ENCODE assay signal across 11 cellular contexts in genomic region chr1:36108314-36108713, GRCh38. TPM values are rescaled to one million over a fixed set of nuclear protein-coding genes. Genes with fewer than 3 reads are reported as not detected.
DNase-seq lines count a peak whose midpoint lies in the region; ATAC-seq and TF ChIP-seq lines count a peak whose summit lies in the region.
"Had no signal": no experiment of that assay in that cellular context is flagged by ENCODE, and none has a peak within 500 bp of the region (broad histone marks: within the 10 kb centered on the region; RNA-seq: fewer than 3 reads in every experiment).

No MANE protein-coding gene starts in this region.

- H3K23ac ChIP-seq in neuronal stem cell (ENCODE audit: low read depth, low read length, poor library complexity), result peak overlapping the region; percentile 94

- H4K8ac ChIP-seq in neuronal stem cell (ENCODE audit: low read depth, low read length), result no peak overlapping the region

- WGBS in neuronal stem cell (ENCODE audit: extremely low coverage in 2 of 2, insufficient read length in 2 of 2, insufficient replicate concordance in 1 of 2), 2 donors, result no CpG with 5 or more reads among the region's 14 CpGs

- no peak overlapping the region for H2AK5ac ChIP-seq in neuronal stem cell (ENCODE audit: low read depth, low read length)

- no peaks in the 10 kb centered on the region for H3K27me3 ChIP-seq in CD4-positive, CD25-positive, alpha-beta regulatory T cell (ENCODE audit: control insufficient read depth, insufficient read depth, low read length)
- H3K27me3 ChIP-seq in brain microvascular endothelial cell (replicated peaks) (no peaks in the 10 kb centered on the region), neuronal stem cell (ENCODE audit: control insufficient read depth in 3 of 3, insufficient read depth in 3 of 3, low read depth in 1 of 3, low read length in 3 of 3) (peaks cover 0 to 15% (median 0%) of the 10 kb centered on the region in 3 experiments), lower lobe of right lung (ENCODE audit: low read depth) (no peaks in the 10 kb centered on the region)
- H3K27me3 ChIP-seq: foreskin keratinocyte, MG63, testis had no signal

- no peak overlapping the region for H3K4me3 ChIP-seq in CD4-positive, CD25-positive, alpha-beta regulatory T cell (ENCODE audit: low read depth, low read length)
- no peak overlapping the region for H3K4me3 ChIP-seq in HFF-Myc (replicated peaks; ENCODE audit: low read depth, low read length)
- no peak overlapping the region for H3K4me3 ChIP-seq in brain microvascular endothelial cell (ENCODE audit: low read depth, low read length)
- H3K4me3 ChIP-seq in neuronal stem cell (ENCODE audit: low read length in 2 of 2), result no peak overlapping the region
- H3K4me3 ChIP-seq in lower lobe of right lung, result no peak overlapping the region
- H3K4me3 ChIP-seq: MG63, testis had no signal

- in situ Hi-C loops in brain microvascular endothelial cell (cut with HindIII; ENCODE audit: low pct_ligation_motif_present, low sequenced_read_pairs), result no loop called here

- no peak for DNase-seq in CD4-positive, CD25-positive, alpha-beta regulatory T cell
- DNase-seq in HFF-Myc (ENCODE audit: extremely low read depth, low read depth) (peak; percentile 65), brain microvascular endothelial cell (peak; percentile 67), neuronal stem cell (ENCODE audit: low spot score) (no peak), NCI-H774 (lab: John Stamatoyannopoulos, UW) (no peak), lower lobe of right lung (no peak), AML-193 (lab: John Stamatoyannopoulos, UW) (no peak)
- DNase-seq: testis had no signal

- H3K79me1 ChIP-seq in neuronal stem cell (ENCODE audit: low read depth, low read length), result no peaks in the 10 kb centered on the region

- intact Hi-C loops in lower lobe of right lung (cut with DNase I), result no loop called here

- no peak overlapping the region for H4K91ac ChIP-seq in neuronal stem cell (ENCODE audit: low read depth, low read length, poor library complexity)

- no peak overlapping the region for H2AFZ ChIP-seq in neuronal stem cell (ENCODE audit: low read length)

- no peaks in the 10 kb centered on the region for H3K9me3 ChIP-seq in CD4-positive, CD25-positive, alpha-beta regulatory T cell (ENCODE audit: control insufficient read depth in 2 of 2, low read length in 2 of 2)
- H3K9me3 ChIP-seq in neuronal stem cell (replicated peaks in 1 of 2; ENCODE audit: control insufficient read depth in 2 of 2, insufficient read depth in 1 of 2, low read depth in 1 of 2, low read length in 2 of 2) (no peaks in the 10 kb centered on the region), lower lobe of right lung (no peaks in the 10 kb centered on the region)
- H3K9me3 ChIP-seq: MG63, testis had no signal

- H2BK120ac ChIP-seq in neuronal stem cell (ENCODE audit: low read depth, low read length), result no peak overlapping the region

- TF ChIP-seq CTCF in HFF-Myc (IDR thresholded peaks at IDR 0.05; ENCODE audit: low read depth, low read length, missing control alignments) (no peak), brain microvascular endothelial cell (IDR thresholded peaks at IDR 0.05; ENCODE audit: low read depth, low read length, missing control alignments) (no peak), lower lobe of right lung (IDR thresholded peaks at IDR 0.05) (no peak)

- H2BK5ac ChIP-seq in neuronal stem cell (ENCODE audit: low read length), result no peak overlapping the region

- no peak overlapping the region for H3K18ac ChIP-seq in neuronal stem cell (ENCODE audit: low read length)

- peak overlapping the region in 2 of 3 donors; percentile 36 to 87 for H3K27ac Mint-ChIP-seq in CD4-positive, CD25-positive, alpha-beta regulatory T cell
- H3K27ac Mint-ChIP-seq: activated naive CD4-positive, alpha-beta T cell treated with anti-CD3 and anti-CD28 coated beads for 36 hours had no signal

- H3K4me2 ChIP-seq in neuronal stem cell (ENCODE audit: insufficient read depth, low read length, poor library complexity, severe bottlenecking), result no peak overlapping the region

- peaks cover 0 to 18% (median 2%) of the 10 kb centered on the region in 4 donors for H3K4me1 Mint-ChIP-seq in CD4-positive, CD25-positive, alpha-beta regulatory T cell

- H3K27ac ChIP-seq in CD4-positive, CD25-positive, alpha-beta regulatory T cell (ENCODE audit: insufficient read depth, low read length, poor library complexity, severe bottlenecking), result no peak overlapping the region
- H3K27ac ChIP-seq in brain microvascular endothelial cell (peak overlapping the region; percentile 62), neuronal stem cell (replicated peaks; ENCODE audit: low read length) (no peak overlapping the region), lower lobe of right lung (no peak overlapping the region)
- H3K27ac ChIP-seq: testis had no signal

- H3K14ac ChIP-seq in neuronal stem cell (ENCODE audit: low read length), result no peak overlapping the region

- H3K36me3 ChIP-seq in CD4-positive, CD25-positive, alpha-beta regulatory T cell (ENCODE audit: control insufficient read depth, insufficient read depth, low read length), result no peaks in the 10 kb centered on the region
- H3K36me3 ChIP-seq in brain microvascular endothelial cell (replicated peaks) (no peaks in the 10 kb centered on the region), neuronal stem cell (replicated peaks in 1 of 2; ENCODE audit: control insufficient read depth in 2 of 2, insufficient read depth in 2 of 2, low read length in 2 of 2) (no peaks in the 10 kb centered on the region), lower lobe of right lung (no peaks in the 10 kb centered on the region)
- H3K36me3 ChIP-seq: MG63 had no signal

- H3K9me3 Mint-ChIP-seq in CD4-positive, CD25-positive, alpha-beta regulatory T cell, result no peaks in the 10 kb centered on the region
- H3K9me3 Mint-ChIP-seq: activated naive CD4-positive, alpha-beta T cell treated with anti-CD3 and anti-CD28 coated beads for 36 hours had no signal

- peaks cover 7% of the 10 kb centered on the region for H3K4me1 ChIP-seq in CD4-positive, CD25-positive, alpha-beta regulatory T cell (ENCODE audit: control insufficient read depth, insufficient read depth, low read length, poor library complexity, severe bottlenecking)
- no peaks in the 10 kb centered on the region for H3K4me1 ChIP-seq in neuronal stem cell (ENCODE audit: control insufficient read depth in 2 of 2, insufficient read depth in 1 of 2, low read depth in 1 of 2, low read length in 2 of 2)
- H3K4me1 ChIP-seq in lower lobe of right lung, result no peaks in the 10 kb centered on the region
- H3K4me1 ChIP-seq: testis had no signal

- H3K9ac ChIP-seq in neuronal stem cell (ENCODE audit: low read depth, low read length, poor library complexity), result no peak overlapping the region

- H2BK12ac ChIP-seq in neuronal stem cell (ENCODE audit: low read length), result no peak overlapping the region

- no peaks in the 10 kb centered on the region for H3K36me3 Mint-ChIP-seq in CD4-positive, CD25-positive, alpha-beta regulatory T cell

- no peak overlapping the region for H3K4me3 Mint-ChIP-seq in CD4-positive, CD25-positive, alpha-beta regulatory T cell
- H3K4me3 Mint-ChIP-seq: activated naive CD4-positive, alpha-beta T cell treated with anti-CD3 and anti-CD28 coated beads for 36 hours had no signal

- H3K4ac ChIP-seq in neuronal stem cell (ENCODE audit: low read length), result no peak overlapping the region

- no peak overlapping the region for H2BK15ac ChIP-seq in neuronal stem cell (ENCODE audit: low read length)

- ATAC-seq in CD4-positive, CD25-positive, alpha-beta regulatory T cell (ENCODE audit: low read depth in 2 of 2), result no peak
- no peak for ATAC-seq in lower lobe of right lung

- peaks cover 5% of the 10 kb centered on the region for H3K27me3 Mint-ChIP-seq in CD4-positive, CD25-positive, alpha-beta regulatory T cell

RNA-seq across cellular contexts. Expression of gene COL8A2, which starts 16.7 kb away (rescaled TPM):
- not detected for total RNA-seq in CD4-positive, CD25-positive, alpha-beta regulatory T cell
- polyA plus RNA-seq in CD4-positive, CD25-positive, alpha-beta regulatory T cell, result under 1 TPM in 1 of 4 donors, not detected in 3; 0.03 TPM
- 0.01 TPM for polyA plus RNA-seq in neuronal stem cell (2013, experiment 1 of 2)
- 0.01 TPM for polyA plus RNA-seq in neuronal stem cell (2013, experiment 2 of 2)
- 24.4 TPM for total RNA-seq in lower lobe of right lung

RNA-seq across cellular contexts. Expression of gene ADPRS, which starts 19.6 kb away (rescaled TPM):
- total RNA-seq in CD4-positive, CD25-positive, alpha-beta regulatory T cell, result 20.6 TPM
- 10 to 100 TPM; 21.4 to 41.6 (median 28.4) TPM for polyA plus RNA-seq in CD4-positive, CD25-positive, alpha-beta regulatory T cell
- polyA plus RNA-seq in neuronal stem cell (2013, experiment 1 of 2), result 16.0 TPM
- polyA plus RNA-seq in neuronal stem cell (2013, experiment 2 of 2), result 16.7 TPM
- 32.4 TPM for total RNA-seq in lower lobe of right lung

RNA-seq across cellular contexts. Expression of gene TEKT2, which starts 24.4 kb away (rescaled TPM):
- 0.81 TPM for total RNA-seq in CD4-positive, CD25-positive, alpha-beta regulatory T cell
- polyA plus RNA-seq in CD4-positive, CD25-positive, alpha-beta regulatory T cell, result not detected
- 8.2 TPM for polyA plus RNA-seq in neuronal stem cell (2013, experiment 1 of 2)
- polyA plus RNA-seq in neuronal stem cell (2013, experiment 2 of 2), result 8.4 TPM
- 9.3 TPM for total RNA-seq in lower lobe of right lung
- total RNA-seq: activated naive CD4-positive, alpha-beta T cell treated with anti-CD3 and anti-CD28 coated beads for 36 hours had no signal

RNA-seq across cellular contexts. Expression of gene TRAPPC3, which starts 41.0 kb away (rescaled TPM):
- 45.6 TPM for total RNA-seq in CD4-positive, CD25-positive, alpha-beta regulatory T cell
- polyA plus RNA-seq in CD4-positive, CD25-positive, alpha-beta regulatory T cell, result 100 to 1,000 TPM; 112 to 137 (median 126) TPM
- polyA plus RNA-seq in neuronal stem cell (2013, experiment 1 of 2), result 49.3 TPM
- 51.1 TPM for polyA plus RNA-seq in neuronal stem cell (2013, experiment 2 of 2)
- 60.3 TPM for total RNA-seq in lower lobe of right lung

RNA-seq across cellular contexts. Expression of gene MAP7D1, which starts 47.6 kb away (rescaled TPM):
- total RNA-seq in CD4-positive, CD25-positive, alpha-beta regulatory T cell, result 178 TPM
- 10 to 100 TPM; 10.1 to 16.3 (median 13.1) TPM for polyA plus RNA-seq in CD4-positive, CD25-positive, alpha-beta regulatory T cell
- polyA plus RNA-seq in neuronal stem cell (2013, experiment 1 of 2), result 101 TPM
- polyA plus RNA-seq in neuronal stem cell (2013, experiment 2 of 2), result 97.7 TPM
- 120 TPM for total RNA-seq in lower lobe of right lung

Comparison
In these comparisons a context has a peak if more than half of its experiments do, and no peak if none do; other contexts are left out.
1. DNase-seq: peak in HFF-Myc (single experiment) and brain microvascular endothelial cell (single experiment); none in CD4-positive, CD25-positive, alpha-beta regulatory T cell (0 of 3), neuronal stem cell (single experiment), NCI-H774 (single experiment), lower lobe of right lung (single experiment) and AML-193 (0 of 2).
2. RNA of gene COL8A2, which starts 16.7 kb away (total RNA-seq): 24.4 TPM in lower lobe of right lung (single experiment); not detected in CD4-positive, CD25-positive, alpha-beta regulatory T cell (single experiment); every median in the first group is over 10 times any median in the second.